In genomic region chr5:59786271-59786805, GRCh38 we compare ENCODE assay signal across 13 cellular contexts.
DNase-seq lines count a peak whose midpoint lies in the region; ATAC-seq and TF ChIP-seq lines count a peak whose summit lies in the region.
"Had no signal": no experiment of that assay in that cellular context is flagged by ENCODE, and none has a peak within 500 bp of the region (broad histone marks: within the 10 kb centered on the region; RNA-seq: fewer than 3 reads in every experiment).

No MANE protein-coding gene starts in this region.

- H3K4me3 Mint-ChIP-seq in T-cell: no peak overlapping the region
- H3K4me3 Mint-ChIP-seq: activated CD4-positive, alpha-beta memory T cell treated with anti-CD3 and anti-CD28 coated beads, Interleukin-2, amount 10 ng/mL, durations not matched to agents 7 days and 5 days; stimulated activated naive CD8-positive, alpha-beta T cell treated with anti-CD3 and anti-CD28 coated beads, Interleukin-15, Interleukin-2, amounts not matched to agents 100 ng/mL and 50 ng/mL, for 24 hours had no signal

- no peaks in the 10 kb centered on the region for H3K9me3 Mint-ChIP-seq in T-cell
- H3K9me3 Mint-ChIP-seq: activated CD4-positive, alpha-beta memory T cell treated with anti-CD3 and anti-CD28 coated beads, Interleukin-2, amount 10 ng/mL, durations not matched to agents 7 days and 5 days; stimulated activated naive CD8-positive, alpha-beta T cell treated with anti-CD3 and anti-CD28 coated beads, Interleukin-15, Interleukin-2, amounts not matched to agents 100 ng/mL and 50 ng/mL, for 24 hours had no signal

- peak overlapping the region; percentile 51 for H3K9ac ChIP-seq in GM23248

- no peak overlapping the region for H3K27ac Mint-ChIP-seq in T-cell
- H3K27ac Mint-ChIP-seq: activated CD4-positive, alpha-beta memory T cell treated with anti-CD3 and anti-CD28 coated beads, Interleukin-2, amount 10 ng/mL, durations not matched to agents 7 days and 5 days; stimulated activated naive CD8-positive, alpha-beta T cell treated with anti-CD3 and anti-CD28 coated beads, Interleukin-15, Interleukin-2, amounts not matched to agents 100 ng/mL and 50 ng/mL, for 24 hours had no signal

- H3K27me3 ChIP-seq in GM23248 (replicated peaks; ENCODE audit: insufficient read depth) (no peaks in the 10 kb centered on the region), SJSA1 (replicated peaks) (no peaks in the 10 kb centered on the region)

- H3K9me2 ChIP-seq in GM23248 (ENCODE audit: insufficient read depth): no peaks in the 10 kb centered on the region

- WGBS in GM23248 (ENCODE audit: low coverage in 1 of 2, low lambda C conversion rate in 2 of 2, missing lambda C conversion rate in 2 of 2), 2 experiments: 15 to 23% methylated on average over 6 of the region's 6 CpGs

- H3K36me3 ChIP-seq in GM23248 (ENCODE audit: low read depth): no peaks in the 10 kb centered on the region
- H3K36me3 ChIP-seq in SJSA1: no peaks in the 10 kb centered on the region

- peaks cover 17% of the 10 kb centered on the region for H3K4me1 ChIP-seq in GM23248 (ENCODE audit: insufficient read depth)
- H3K4me1 ChIP-seq in SJSA1 (replicated peaks): peaks cover 24% of the 10 kb centered on the region

- no peak overlapping the region for H3K4me3 ChIP-seq in GM23248
- H3K4me3 ChIP-seq in SJSA1: no peak overlapping the region
- H3K4me3 ChIP-seq in fibroblast of pulmonary artery (replicated peaks; ENCODE audit: low read depth, low read length): no peak overlapping the region
- H3K4me3 ChIP-seq in skeletal muscle cell (ENCODE audit: low read depth, low read length): no peak overlapping the region

- peak overlapping the region; percentile 83 for H3K27ac ChIP-seq in GM23248
- peak overlapping the region; percentile 75 for H3K27ac ChIP-seq in SJSA1

- POLR2A ChIA-PET in T-cell (lab: Charles Lee): no interaction called here

- ATAC-seq in T-cell (replicated peaks in 1 of 4): no peak
- ATAC-seq: HCT116 had no signal

- peaks cover 3 to 16% of the 10 kb centered on the region in 2 donors for H3K27me3 Mint-ChIP-seq in T-cell

- TF ChIP-seq CTCF in fibroblast of pulmonary artery (IDR thresholded peaks at IDR 0.05; ENCODE audit: low read length, missing control alignments): no peak

- no peaks in the 10 kb centered on the region for H3K79me2 ChIP-seq in GM23248 (ENCODE audit: insufficient read depth)

- H3K4me1 Mint-ChIP-seq in T-cell: peaks cover 10 to 12% (median 12%) of the 10 kb centered on the region in 3 donors

- in situ Hi-C loops in GM23248 (cut with MboI): no loop called here

- no peaks in the 10 kb centered on the region for H3K36me3 Mint-ChIP-seq in T-cell

- DNase-seq in GM23248: peak; percentile 94
- DNase-seq in SJSA1 (ENCODE audit: low read depth in 1 of 2, low spot score in 2 of 2): peak; percentile 48
- peak; percentile 85 for DNase-seq in fibroblast of pulmonary artery (ENCODE audit: low read depth)
- peak; percentile 81 for DNase-seq in skeletal muscle cell (ENCODE audit: low read depth)
- no peak for DNase-seq in T-cell
- no peak for DNase-seq in SIG-M5 treated with dmso at 0.1 percent for 504 hours (lab: John Stamatoyannopoulos, UW; ENCODE audit: unreplicated experiment)
- DNase-seq in NCI-H2029 (lab: John Stamatoyannopoulos, UW): no peak
- DNase-seq in ureter (ENCODE audit: low spot score): no peak
- DNase-seq: activated CD4-positive, alpha-beta memory T cell treated with anti-CD3 and anti-CD28 coated beads, Interleukin-2, amount 10 ng/mL, durations not matched to agents 7 days and 5 days; aorta; NCI-H1694 had no signal

- CTCF ChIA-PET in T-cell (lab: Charles Lee): interaction anchor here in 1 of 2 donors (0.6 kb wide), 1 partner anchor 11 kb away, joined by 10 read pairs; no protein-coding TSS in a partner anchor

- H3K9me3 ChIP-seq in GM23248 (ENCODE audit: low read depth) (no peaks in the 10 kb centered on the region), SJSA1 (replicated peaks) (no peaks in the 10 kb centered on the region)

- peaks cover 15% of the 10 kb centered on the region for H3F3A ChIP-seq in GM23248 (ENCODE audit: insufficient read depth)

- peak overlapping the region; percentile 55 for H3K4me2 ChIP-seq in GM23248 (ENCODE audit: unreplicated experiment)

- H2AFZ ChIP-seq in GM23248: peak overlapping the region; percentile 20

- no peaks in the 10 kb centered on the region for H4K20me1 ChIP-seq in GM23248 (ENCODE audit: insufficient read depth)

Comparison
In these comparisons a context has a peak if more than half of its experiments do, and no peak if none do; other contexts are left out.
1. DNase-seq: peak in GM23248 (single experiment), SJSA1 (2 of 2), fibroblast of pulmonary artery (single experiment) and skeletal muscle cell (single experiment); none in T-cell (0 of 34), SIG-M5 treated with dmso at 0.1 percent for 504 hours (single experiment), NCI-H2029 (single experiment) and ureter (single experiment).